In the genomic region with DNA sequence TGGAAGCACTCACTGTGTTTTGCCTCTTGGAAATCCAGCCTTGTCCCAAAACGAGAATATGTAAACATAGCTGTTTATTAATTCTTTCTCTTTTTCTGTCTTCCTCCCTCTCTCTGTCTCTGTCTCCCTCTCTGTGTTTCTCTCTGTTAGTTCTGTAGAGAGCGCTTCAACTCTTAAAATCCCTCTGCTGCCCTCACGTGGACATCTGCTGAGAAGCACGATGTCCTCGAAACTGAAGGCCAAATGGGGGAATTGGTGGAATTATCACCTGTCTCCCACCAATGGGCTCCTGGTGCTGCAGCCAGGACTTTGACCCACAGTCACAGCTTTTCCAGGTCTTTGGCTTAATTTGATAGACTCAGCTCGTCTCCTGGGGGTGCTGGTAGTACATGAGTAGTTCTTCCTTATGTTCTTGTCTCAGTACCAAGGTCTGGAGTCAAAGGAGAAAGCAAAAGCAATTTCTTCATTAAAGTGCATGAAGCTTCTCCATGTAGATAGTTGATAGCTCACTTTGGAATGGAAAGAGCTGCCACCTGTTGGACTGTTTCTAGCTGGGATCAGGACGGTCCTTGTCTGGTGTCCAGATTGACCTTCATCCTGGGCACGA, we compare ENCODE assay signal across 8 cellular contexts.
A peak's percentile ranks its signal among the peaks of the same experiment; 100 is the strongest.
DNase-seq lines count a peak whose midpoint lies in the region; FAIRE-seq lines count a peak whose summit lies in the region.

No MANE protein-coding gene starts in this region.

- FAIRE-seq in endometrium (lab: Jason Lieb, UNC): peak; percentile 81

- DNase-seq in AG20443 (ENCODE audit: low spot score) (peak; percentile 76), GM19240 (ENCODE audit: insufficient read length, low spot score) (peak; percentile 33), HS-5 (ENCODE audit: low read depth) (peak; percentile 26), NOMO-1 treated with dmso at 0.1 percent for 144 hours (lab: John Stamatoyannopoulos, UW; ENCODE audit: unreplicated experiment) (peak; percentile 23), middle frontal gyrus (ENCODE audit: extremely low spot score, low spot score) (peak; percentile 39)
- DNase-seq in activated CD8-positive, alpha-beta memory T cell treated with anti-CD3 and anti-CD28 coated beads for 48 hours (ENCODE audit: low read depth in 2 of 3, low spot score in 2 of 3): peak; percentile 43 to 61 (median 60)
- peak; percentile 63 to 83 for DNase-seq in stimulated activated CD8-positive, alpha-beta memory T cell treated with anti-CD3 and anti-CD28 coated beads, Interleukin-4, amount 100 ng/mL, for 4 hours (ENCODE audit: low read depth in 2 of 2, low spot score in 1 of 2)

Comparison
In these comparisons a context has a peak if more than half of its experiments do, and no peak if none do; other contexts are left out.
1. Peak in every context shown above with its lines: DNase-seq.
2. DNase-seq: peak in every context shown above with its lines; median percentile 76 in AG20443; 73 in stimulated activated CD8-positive, alpha-beta memory T cell treated with anti-CD3 and anti-CD28 coated beads, Interleukin-4, amount 100 ng/mL, for 4 hours; 60 in activated CD8-positive, alpha-beta memory T cell treated with anti-CD3 and anti-CD28 coated beads for 48 hours; 39 in middle frontal gyrus; 33 in GM19240; 26 in HS-5; 23 in NOMO-1 treated with dmso at 0.1 percent for 144 hours.